In genomic region chr14:106488293-106488692, GRCh38 we compare ENCODE assay signal across 25 cellular contexts.
"Had no signal": no experiment of that assay in that cellular context is flagged by ENCODE, and none has a peak within 500 bp of the region (broad histone marks: within the 10 kb centered on the region; RNA-seq: fewer than 3 reads in every experiment).

No MANE protein-coding gene starts in this region.

- H3K36me3 Mint-ChIP-seq: naive B cell; naive thymus-derived CD8-positive, alpha-beta T cell; natural killer cell treated with Interleukin-12 subunit alpha and Interleukin-12 subunit beta and Interleukin-15 and Interleukin-18, amount 100 ng/mL, for 72 hours; stimulated activated effector memory CD8-positive, alpha-beta T cell treated with anti-CD3 and anti-CD28 coated beads, Interleukin-12 subunit alpha, Interleukin-12 subunit beta, amount 100 ng/mL, for 72 hours; stimulated activated naive B cell treated with anti-CD40 and anti-IgM and Interleukin-4, amounts not matched to agents 10 μg/mL and 1 μg/mL and 100 μg/mL, for 72 hours had no signal

- ATAC-seq: naive thymus-derived CD8-positive, alpha-beta T cell; psoas muscle; right cardiac atrium; right lobe of liver; stimulated activated naive B cell treated with anti-CD40 and anti-IgM and Interleukin-4, amounts not matched to agents 10 μg/mL and 1 μg/mL and 100 μg/mL, for 72 hours had no signal

- H3K27ac Mint-ChIP-seq: naive thymus-derived CD8-positive, alpha-beta T cell; natural killer cell treated with Interleukin-12 subunit alpha and Interleukin-12 subunit beta and Interleukin-15 and Interleukin-18, amount 100 ng/mL, for 72 hours; nephron progenitor cell; progenitor cell of endocrine pancreas; stimulated activated naive B cell treated with anti-CD40 and anti-IgM and Interleukin-4, amounts not matched to agents 10 μg/mL and 1 μg/mL and 100 μg/mL, for 72 hours had no signal

- H3K27me3 Mint-ChIP-seq: naive B cell; naive thymus-derived CD8-positive, alpha-beta T cell; natural killer cell treated with Interleukin-12 subunit alpha and Interleukin-12 subunit beta and Interleukin-15 and Interleukin-18, amount 100 ng/mL, for 72 hours; progenitor cell of endocrine pancreas; stimulated activated naive B cell treated with anti-CD40 and anti-IgM and Interleukin-4, amounts not matched to agents 10 μg/mL and 1 μg/mL and 100 μg/mL, for 72 hours had no signal

- DNase-seq: naive B cell; naive thymus-derived CD8-positive, alpha-beta T cell; nephron progenitor cell; nucleus accumbens; ovary; posterior cingulate gyrus; psoas muscle; right cardiac atrium; right lobe of liver; sigmoid colon; small intestine; stimulated activated CD4-positive, alpha-beta T cell treated with anti-CD3 and anti-CD28 coated beads, Interleukin-15, amount 100 ng/mL, for 24 hours; stimulated activated CD4-positive, alpha-beta T cell treated with anti-CD3 and anti-CD28 coated beads, Interleukin-2, amount 100 ng/mL, for 24 hours; stimulated activated CD4-positive, alpha-beta T cell treated with anti-CD3 and anti-CD28 coated beads, Interleukin-2, amount 100 ng/mL, for 48 hours; stimulated activated CD4-positive, alpha-beta T cell treated with anti-CD3 and anti-CD28 coated beads, Interleukin-4, amount 100 ng/mL, for 24 hours; stimulated activated naive B cell treated with anti-CD40 and anti-IgM and Interleukin-4, amounts not matched to agents 10 μg/mL and 1 μg/mL and 100 μg/mL, for 72 hours; stimulated activated naive CD4-positive, alpha-beta T cell treated with Interleukin-2 at 50 U/mL for 16 hours; stomach; thyroid gland; trophoblast cell; upper lobe of left lung had no signal

- H3K9me3 Mint-ChIP-seq: naive thymus-derived CD8-positive, alpha-beta T cell; natural killer cell treated with Interleukin-12 subunit alpha and Interleukin-12 subunit beta and Interleukin-15 and Interleukin-18, amount 100 ng/mL, for 72 hours; stimulated activated effector memory CD8-positive, alpha-beta T cell treated with anti-CD3 and anti-CD28 coated beads, Interleukin-12 subunit alpha, Interleukin-12 subunit beta, amount 100 ng/mL, for 72 hours had no signal

- H3K4me1 Mint-ChIP-seq: naive B cell; nephron progenitor cell; neural crest cell; stimulated activated naive B cell treated with anti-CD40 and anti-IgM and Interleukin-4, amounts not matched to agents 10 μg/mL and 1 μg/mL and 100 μg/mL, for 72 hours had no signal

- H3K4me3 Mint-ChIP-seq: naive thymus-derived CD8-positive, alpha-beta T cell; natural killer cell treated with Interleukin-12 subunit alpha and Interleukin-12 subunit beta and Interleukin-15 and Interleukin-18, amount 100 ng/mL, for 72 hours; nephron progenitor cell; neural crest cell; stimulated activated naive B cell treated with anti-CD40 and anti-IgM and Interleukin-4, amounts not matched to agents 10 μg/mL and 1 μg/mL and 100 μg/mL, for 72 hours had no signal
